In the genomic region with DNA sequence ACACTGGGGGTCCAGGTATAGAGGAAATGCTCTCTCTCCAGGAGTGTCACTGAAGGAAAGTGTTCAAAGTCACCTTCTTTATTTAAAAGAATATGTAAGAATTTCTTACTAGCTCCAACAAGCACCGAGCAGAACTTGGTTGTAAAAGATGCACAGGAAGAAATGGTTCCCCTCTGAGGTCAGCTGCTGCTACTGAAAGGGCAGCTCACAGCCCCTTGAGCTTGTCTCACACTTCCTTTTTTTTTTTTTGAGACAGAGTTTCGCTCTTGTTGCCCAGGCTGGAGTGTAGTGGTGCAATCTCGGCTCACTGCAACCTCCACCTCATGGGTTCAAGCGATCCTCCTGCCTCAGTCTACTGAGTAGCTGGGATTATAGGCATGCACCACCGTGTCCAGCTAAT, we compare ENCODE assay signal across 18 cellular contexts.
DNase-seq lines count a peak whose midpoint lies in the region; ATAC-seq and TF ChIP-seq lines count a peak whose summit lies in the region.
"Had no signal": no experiment of that assay in that cellular context is flagged by ENCODE, and none has a peak within 500 bp of the region (broad histone marks: within the 10 kb centered on the region; RNA-seq: fewer than 3 reads in every experiment).

No MANE protein-coding gene starts in this region.

- no peaks in the 10 kb centered on the region for H3K9me3 ChIP-seq in Karpas-422 (ENCODE audit: low read length)
- H3K9me3 ChIP-seq in thyroid gland: no peaks in the 10 kb centered on the region
- H3K9me3 ChIP-seq in uterus: no peaks in the 10 kb centered on the region
- H3K9me3 ChIP-seq: pancreas, tibial nerve had no signal

- POLR2A ChIA-PET in activated B cell treated with CpG ODN at 0.5 μM for 24 hours (lab: Charles Lee): interaction anchor here (0.6 to 14.9 kb wide), 19 partner anchors 8 to 273 kb away, joined by 3 to 567 read pairs (median 6); a partner anchor contains a TSS

- peak overlapping the region; percentile 74 for H3K4me3 Mint-ChIP-seq in activated B cell treated with CpG ODN at 0.5 μM for 24 hours
- H3K4me3 Mint-ChIP-seq: CD8-positive, alpha-beta T cell had no signal

- WGBS in thyroid gland, 2 donors: 89 to 91% methylated on average over 5 of the region's 5 CpGs

- DNase-seq in SKM-1 treated with dmso at 0.1 percent for 144 hours (lab: John Stamatoyannopoulos, UW; ENCODE audit: unreplicated experiment) (peak; percentile 34), SKM-1 (lab: John Stamatoyannopoulos, UW; ENCODE audit: unreplicated experiment) (no peak), Karpas-422 (peak; percentile 47), activated B cell treated with CpG ODN at 0.5 μM for 24 hours (no peak), thyroid gland (no peak), NCI-H69 (lab: John Stamatoyannopoulos, UW) (no peak), uterus (no peak)
- DNase-seq: activated CD4-positive, alpha-beta T cell treated with anti-CD3 and anti-CD28 coated beads for 1 hour; CD8-positive, alpha-beta T cell; kidney glomerular epithelial cell; NCI-H2029; NCI-H524 treated with DMSO at 0.1 percent for 48 hours; pancreas; RPMI8226; stimulated activated CD4-positive, alpha-beta T cell treated with anti-CD3 and anti-CD28 coated beads, Interleukin-4, amount 100 ng/mL, for 24 hours had no signal

- H3K27ac Mint-ChIP-seq in activated B cell treated with CpG ODN at 0.5 μM for 24 hours: peak overlapping the region; percentile 88

- H3K36me3 ChIP-seq in Karpas-422 (ENCODE audit: insufficient read depth, low read length) (no peaks in the 10 kb centered on the region), thyroid gland (peaks cover 6 to 18% of the 10 kb centered on the region in 2 donors), uterus (no peaks in the 10 kb centered on the region)

- no peaks in the 10 kb centered on the region for H3K79me2 ChIP-seq in Karpas-422 (ENCODE audit: low read length)

- no peaks in the 10 kb centered on the region for H3K27me3 ChIP-seq in Karpas-422 (ENCODE audit: low read length)
- no peaks in the 10 kb centered on the region for H3K27me3 ChIP-seq in thyroid gland
- no peaks in the 10 kb centered on the region for H3K27me3 ChIP-seq in uterus
- H3K27me3 ChIP-seq: pancreas, tibial nerve had no signal

- no peaks in the 10 kb centered on the region for H3K9me2 ChIP-seq in Karpas-422 (replicated peaks; ENCODE audit: insufficient read depth, low read length)

- intact Hi-C loops in activated B cell treated with CpG ODN at 0.5 μM for 24 hours (cut with micrococcal nuclease) (no loop called here), thyroid gland (cut with DNase I) (no loop called here), uterus (cut with DNase I; ENCODE audit: low total_unique reads) (no loop called here)

- H2AFZ ChIP-seq in Karpas-422 (ENCODE audit: low read length): no peak overlapping the region

- CTCF ChIA-PET in activated B cell treated with CpG ODN at 0.5 μM for 24 hours (lab: Charles Lee): interaction anchor here (0.6 to 3.3 kb wide), 8 partner anchors 8 to 118 kb away, joined by 3 to 22 read pairs (median 4); a partner anchor contains a TSS

- H3K9ac ChIP-seq in Karpas-422 (ENCODE audit: low read length): no peak overlapping the region

- no peaks in the 10 kb centered on the region for H3K27me3 Mint-ChIP-seq in activated B cell treated with CpG ODN at 0.5 μM for 24 hours

- ATAC-seq in activated B cell treated with CpG ODN at 0.5 μM for 24 hours (ENCODE audit: low read depth) (peak; percentile 41), HG03439 (IDR thresholded peaks at IDR 0.05; ENCODE audit: unreplicated experiment) (no peak)
- ATAC-seq: activated naive CD4-positive, alpha-beta T cell treated with anti-CD3 and anti-CD28 coated beads, Interleukin-2, amount 50 U/mL, for 72 hours; pancreas had no signal

- H3K36me3 Mint-ChIP-seq in activated B cell treated with CpG ODN at 0.5 μM for 24 hours (ENCODE audit: low read depth): peaks cover 98% of the 10 kb centered on the region

- H3K4me2 ChIP-seq in Karpas-422 (ENCODE audit: low read depth, low read length, poor library complexity, severe bottlenecking): no peak overlapping the region

- no peak overlapping the region for H3K27ac ChIP-seq in Karpas-422 (ENCODE audit: low read length)
- peak overlapping the region in 2 of 3 donors; percentile 77 to 78 for H3K27ac ChIP-seq in thyroid gland
- no peak overlapping the region for H3K27ac ChIP-seq in uterus
- H3K27ac ChIP-seq: pancreas had no signal

- H4K20me1 ChIP-seq in Karpas-422 (ENCODE audit: insufficient read depth, low read depth, low read length): no peaks in the 10 kb centered on the region

- TF ChIP-seq POLR2A in thyroid gland (IDR thresholded peaks at IDR 0.05) (no peak), uterus (IDR thresholded peaks at IDR 0.05) (no peak)

- TF ChIP-seq CTCF in activated B cell treated with CpG ODN at 0.5 μM for 24 hours (IDR thresholded peaks at IDR 0.05): no peak
- TF ChIP-seq CTCF in thyroid gland (IDR thresholded peaks at IDR 0.05): no peak
- no peak for TF ChIP-seq CTCF in uterus (IDR thresholded peaks at IDR 0.05)

- H3K4me3 ChIP-seq in Karpas-422 (ENCODE audit: low read length): no peak overlapping the region
- H3K4me3 ChIP-seq in thyroid gland (replicated peaks in 1 of 3): no peak overlapping the region
- H3K4me3 ChIP-seq in uterus: no peak overlapping the region
- H3K4me3 ChIP-seq: pancreas, tibial nerve had no signal

- no peaks in the 10 kb centered on the region for H3K9me3 Mint-ChIP-seq in activated B cell treated with CpG ODN at 0.5 μM for 24 hours
- H3K9me3 Mint-ChIP-seq: activated naive CD4-positive, alpha-beta T cell treated with anti-CD3 and anti-CD28 coated beads, Interleukin-2, amount 50 U/mL, for 72 hours; CD8-positive, alpha-beta T cell had no signal

- H3K4me1 Mint-ChIP-seq in activated B cell treated with CpG ODN at 0.5 μM for 24 hours: peaks cover 51% of the 10 kb centered on the region

- H3K4me1 ChIP-seq in Karpas-422 (ENCODE audit: low read length): peaks cover 5% of the 10 kb centered on the region; the same call in 1 of the 2 replicates
- peaks cover 16 to 56% of the 10 kb centered on the region in 2 donors for H3K4me1 ChIP-seq in thyroid gland
- no peaks in the 10 kb centered on the region for H3K4me1 ChIP-seq in uterus

Comparison
In these comparisons a context has a peak if more than half of its experiments do, and no peak if none do; other contexts are left out.
1. DNase-seq: peak in SKM-1 treated with dmso at 0.1 percent for 144 hours (single experiment) and Karpas-422 (single experiment); none in SKM-1 (single experiment), activated B cell treated with CpG ODN at 0.5 μM for 24 hours (single experiment), thyroid gland (0 of 2), NCI-H69 (single experiment) and uterus (0 of 2).
2. H3K27ac ChIP-seq: peak in thyroid gland (2 of 3); none in Karpas-422 (single experiment) and uterus (0 of 2).